Comparison of ENCODE assay signal across 34 cellular contexts in genomic region chr9:35180801-35181200, GRCh38. TPM values are rescaled to one million over a fixed set of nuclear protein-coding genes. Genes with fewer than 3 reads are reported as not detected.
"Had no signal": no experiment of that assay in that cellular context is flagged by ENCODE, and none has a peak within 500 bp of the region (broad histone marks: within the 10 kb centered on the region; RNA-seq: fewer than 3 reads in every experiment).

No MANE protein-coding gene starts in this region.

- H3K4me3 Mint-ChIP-seq: activated CD4-positive, alpha-beta memory T cell treated with anti-CD3 and anti-CD28 coated beads, Interleukin-2, amount 10 ng/mL, durations not matched to agents 7 days and 5 days; activated CD8-positive, alpha-beta memory T cell treated with anti-CD3 and anti-CD28 coated beads, Interleukin-2, amount 10 ng/mL, durations not matched to agents 7 days and 5 days; T-cell; T-helper 17 cell had no signal

- H3K4me1 ChIP-seq: adrenal gland, breast epithelium had no signal

- H3K27me3 ChIP-seq: adrenal gland, body of pancreas, breast epithelium had no signal

- H3K27me3 Mint-ChIP-seq: activated CD4-positive, alpha-beta memory T cell treated with anti-CD3 and anti-CD28 coated beads, Interleukin-2, amount 10 ng/mL, durations not matched to agents 7 days and 5 days; activated CD8-positive, alpha-beta memory T cell treated with anti-CD3 and anti-CD28 coated beads, Interleukin-2, amount 10 ng/mL, durations not matched to agents 7 days and 5 days; T-helper 17 cell had no signal

- H3K27ac Mint-ChIP-seq: activated CD4-positive, alpha-beta memory T cell treated with anti-CD3 and anti-CD28 coated beads, Interleukin-2, amount 10 ng/mL, durations not matched to agents 7 days and 5 days; activated CD8-positive, alpha-beta memory T cell treated with anti-CD3 and anti-CD28 coated beads, Interleukin-2, amount 10 ng/mL, durations not matched to agents 7 days and 5 days; activated naive CD4-positive, alpha-beta T cell treated with anti-CD3 and anti-CD28 coated beads, Interleukin-2, amount 50 U/mL, for 72 hours; activated T-helper 2 cell treated with anti-CD3 and anti-CD28 coated beads, Interferon-gamma antibody, Interleukin-2, Interleukin-4, amounts not matched to agents 10 μg/mL and 5 μg/mL and 100 μg/mL, durations not matched to agents 14 hours and 24 hours and 36 hours; T-cell; T-helper 17 cell had no signal

- DNase-seq: activated CD4-positive, alpha-beta memory T cell treated with anti-CD3 and anti-CD28 coated beads, Interleukin-2, amount 10 ng/mL, durations not matched to agents 7 days and 5 days; activated CD4-positive, alpha-beta T cell treated with anti-CD3 and anti-CD28 coated beads for 1 hour; activated CD4-positive, alpha-beta T cell treated with anti-CD3 and anti-CD28 coated beads for 48 hours; activated CD4-positive, CD25-positive, alpha-beta regulatory T cell; activated CD8-positive, alpha-beta memory T cell treated with anti-CD3 and anti-CD28 coated beads for 24 hours; activated CD8-positive, alpha-beta memory T cell treated with anti-CD3 and anti-CD28 coated beads, Interleukin-2, amount 10 ng/mL, durations not matched to agents 7 days and 5 days; activated gamma-delta T cell; activated naive CD4-positive, alpha-beta T cell treated with Interleukin-2 at 50 U/mL for 16 hours; activated T-cell treated with anti-CD3 and anti-CD28 coated beads, Interleukin-2, amount 50 U/mL, for 1 hour; adrenal gland; body of pancreas; Karpas-422; KBM-7; NCI-H1105; NCI-H1436; NCI-H1694; NCI-H1930; NCI-H2107; NCI-H226; NCI-H446 treated with DMSO at 0.1 percent for 48 hours; NCI-H524; NCI-H69; NK-92 treated with Interleukin-12 subunit alpha and Interleukin-12 subunit beta, amount 100 ng/mL, for 24 hours; PC-9; SIG-M5; T-cell; T-helper 17 cell; WERI-Rb-1 had no signal

- H3K27ac ChIP-seq: adrenal gland, breast epithelium, PC-9, RWPE1, WERI-Rb-1 had no signal

- ATAC-seq: activated CD8-positive, alpha-beta memory T cell treated with anti-CD3 and anti-CD28 coated beads, Interleukin-2, amount 10 ng/mL, durations not matched to agents 7 days and 5 days; activated naive CD4-positive, alpha-beta T cell treated with anti-CD3 and anti-CD28 coated beads, Interleukin-2, amount 50 U/mL, for 72 hours; Right ventricle myocardium inferior; SK-N-SH treated with all-trans-retinoic acid at 6 μM for 48 hours; T-cell; T-helper 17 cell had no signal

- H3K36me3 Mint-ChIP-seq: activated CD8-positive, alpha-beta memory T cell treated with anti-CD3 and anti-CD28 coated beads, Interleukin-2, amount 10 ng/mL, durations not matched to agents 7 days and 5 days; activated naive CD4-positive, alpha-beta T cell treated with anti-CD3 and anti-CD28 coated beads, Interleukin-2, amount 50 U/mL, for 72 hours; T-cell had no signal

- H3K36me3 ChIP-seq: adrenal gland, breast epithelium, WERI-Rb-1 had no signal

- H3K4me3 ChIP-seq: adrenal gland, body of pancreas, breast epithelium, PC-9 had no signal

- H3K4me1 Mint-ChIP-seq: activated CD4-positive, alpha-beta memory T cell treated with anti-CD3 and anti-CD28 coated beads, Interleukin-2, amount 10 ng/mL, durations not matched to agents 7 days and 5 days; activated CD8-positive, alpha-beta memory T cell treated with anti-CD3 and anti-CD28 coated beads, Interleukin-2, amount 10 ng/mL, durations not matched to agents 7 days and 5 days; T-cell; T-helper 17 cell had no signal

- H3K9me3 Mint-ChIP-seq: activated CD4-positive, alpha-beta memory T cell treated with anti-CD3 and anti-CD28 coated beads, Interleukin-2, amount 10 ng/mL, durations not matched to agents 7 days and 5 days; activated naive CD4-positive, alpha-beta T cell treated with anti-CD3 and anti-CD28 coated beads, Interleukin-2, amount 50 U/mL, for 72 hours; T-cell had no signal

- H3K9me3 ChIP-seq: adrenal gland, body of pancreas, breast epithelium had no signal

RNA-seq across cellular contexts. Expression of gene UNC13B, which starts 19.0 kb away (rescaled TPM):
- total RNA-seq: PC-9 had no signal
